In the genomic region with DNA sequence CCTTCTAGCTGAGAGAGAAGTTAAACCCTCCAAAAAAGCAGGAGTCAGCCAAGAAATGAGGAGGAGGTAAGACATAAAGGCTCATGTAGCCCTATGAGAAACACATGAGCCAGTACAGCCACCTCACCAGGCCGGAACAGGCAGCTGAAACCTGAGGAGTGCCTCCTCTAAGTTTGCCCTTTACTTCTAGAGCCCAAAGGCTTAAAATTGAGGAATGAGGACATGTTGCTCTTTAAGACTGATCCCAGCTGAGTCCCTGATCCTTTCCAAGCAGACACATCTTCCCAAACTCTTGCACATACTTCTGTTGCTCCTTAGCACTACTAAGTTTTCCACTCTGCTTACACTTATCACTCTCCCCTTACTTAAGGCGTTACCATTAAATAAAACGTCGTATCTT, we compare ENCODE assay signal across 16 cellular contexts.
A peak's percentile ranks its signal among the peaks of the same experiment; 100 is the strongest.
DNase-seq lines count a peak whose midpoint lies in the region; ATAC-seq and TF ChIP-seq lines count a peak whose summit lies in the region.
"Had no signal": no experiment of that assay in that cellular context is flagged by ENCODE, and none has a peak within 500 bp of the region (broad histone marks: within the 10 kb centered on the region; RNA-seq: fewer than 3 reads in every experiment).

No MANE protein-coding gene starts in this region.

- TF ChIP-seq POLR2A in esophagus muscularis mucosa (IDR thresholded peaks at IDR 0.05; ENCODE audit: low read depth): no peak

- H3K4me1 ChIP-seq in right atrium auricular region (peaks cover 0 to 61% of the 10 kb centered on the region in 2 donors), esophagus muscularis mucosa (peaks cover 53 to 96% (median 92%) of the 10 kb centered on the region in 4 donors), muscle layer of colon (ENCODE audit: insufficient read depth, low read length) (peaks cover 21% of the 10 kb centered on the region)

- 50% methylated on average over 4 of the region's 4 CpGs for WGBS in esophagus muscularis mucosa

- H3K36me3 Mint-ChIP-seq in type B pancreatic cell: peaks cover 45% of the 10 kb centered on the region
- peaks cover 2% of the 10 kb centered on the region for H3K36me3 Mint-ChIP-seq in T-helper 17 cell (ENCODE audit: low read depth)
- H3K36me3 Mint-ChIP-seq: natural killer cell treated with Interleukin-12 subunit alpha and Interleukin-12 subunit beta and Interleukin-15 and Interleukin-18, amount 100 ng/mL, for 72 hours had no signal

- TF ChIP-seq CTCF in right atrium auricular region (IDR thresholded peaks at IDR 0.05) (no peak), esophagus muscularis mucosa (IDR thresholded peaks at IDR 0.05) (no peak), type B pancreatic cell (conservative IDR thresholded peaks at IDR 0.05) (no peak)

- no peak for TF ChIP-seq EP300 in esophagus muscularis mucosa (IDR thresholded peaks at IDR 0.05)

- intact Hi-C loops in Right ventricle myocardium superior (cut with DNase I) (no loop called here), esophagus muscularis mucosa (cut with DNase I) (no loop called here)

- H3K27me3 Mint-ChIP-seq in type B pancreatic cell (no peaks in the 10 kb centered on the region), T-helper 17 cell (peaks cover 26% of the 10 kb centered on the region)

- no peaks in the 10 kb centered on the region for H3K27me3 ChIP-seq in right atrium auricular region
- no peaks in the 10 kb centered on the region for H3K27me3 ChIP-seq in esophagus muscularis mucosa
- H3K27me3 ChIP-seq in muscle layer of colon (ENCODE audit: control insufficient read depth in 1 of 2, insufficient read depth in 2 of 2, low read length in 2 of 2): no peaks in the 10 kb centered on the region
- H3K27me3 ChIP-seq: heart right ventricle had no signal

- H3K27ac ChIP-seq in right atrium auricular region: no peak overlapping the region
- peak overlapping the region; percentile 64 to 71 (median 66) for H3K27ac ChIP-seq in esophagus muscularis mucosa (replicated peaks in 1 of 4)
- peak overlapping the region; percentile 32 for H3K27ac ChIP-seq in muscle layer of colon (ENCODE audit: low read depth, low read length)

- no peak overlapping the region for H3K4me3 ChIP-seq in right atrium auricular region
- peak overlapping the region; percentile 8 to 27 (median 18) for H3K4me3 ChIP-seq in esophagus muscularis mucosa
- no peak overlapping the region for H3K4me3 ChIP-seq in muscle layer of colon (ENCODE audit: low read depth in 1 of 2, low read length in 2 of 2)
- H3K4me3 ChIP-seq: heart right ventricle had no signal

- H3K4me3 Mint-ChIP-seq in type B pancreatic cell: peak overlapping the region; percentile 49
- H3K4me3 Mint-ChIP-seq in T-helper 17 cell: no peak overlapping the region
- H3K4me3 Mint-ChIP-seq: activated B cell treated with CpG ODN at 0.5 μM for 24 hours; activated T-cell treated with anti-CD3 and anti-CD28 coated beads, Interleukin-2, amount 50 U/mL, for 72 hours; natural killer cell treated with Interleukin-12 subunit alpha and Interleukin-12 subunit beta and Interleukin-15 and Interleukin-18, amount 100 ng/mL, for 72 hours had no signal

- H3K9me3 ChIP-seq in right atrium auricular region (no peaks in the 10 kb centered on the region), esophagus muscularis mucosa (no peaks in the 10 kb centered on the region), muscle layer of colon (ENCODE audit: low read length) (no peaks in the 10 kb centered on the region), T-helper 17 cell (ENCODE audit: control insufficient read depth, low read length, poor library complexity, severe bottlenecking) (no peaks in the 10 kb centered on the region)
- H3K9me3 ChIP-seq: heart right ventricle had no signal

- H3K4me1 Mint-ChIP-seq in type B pancreatic cell (ENCODE audit: unreplicated experiment) (peaks cover 17% of the 10 kb centered on the region), T-helper 17 cell (no peaks in the 10 kb centered on the region)

- peak; percentile 45 for ATAC-seq in Right ventricle myocardium superior (ENCODE audit: poor library complexity)
- ATAC-seq in T-helper 17 cell: no peak
- ATAC-seq: activated T-cell treated with anti-CD3 and anti-CD28 coated beads, Interleukin-2, amount 50 U/mL, for 72 hours; natural killer cell treated with Interleukin-12 subunit alpha and Interleukin-12 subunit beta and Interleukin-15 and Interleukin-18, amount 100 ng/mL, for 72 hours had no signal

- no peak for DNase-seq in Right ventricle myocardium superior
- no peak for DNase-seq in right atrium auricular region (ENCODE audit: low spot score)
- no peak for DNase-seq in esophagus muscularis mucosa (ENCODE audit: extremely low spot score)
- DNase-seq in type B pancreatic cell (ENCODE audit: extremely low spot score, unreplicated experiment): no peak
- no peak for DNase-seq in activated naive CD4-positive, alpha-beta T cell treated with anti-CD3 and anti-CD28 coated beads, Interleukin-2, amount 50 U/mL, for 16 hours
- no peak for DNase-seq in T-helper 17 cell
- no peak for DNase-seq in activated gamma-delta T cell (lab: John Stamatoyannopoulos, UW)
- DNase-seq: activated B cell treated with CpG ODN at 0.5 μM for 24 hours; activated T-cell treated with anti-CD3 and anti-CD28 coated beads, Interleukin-2, amount 50 U/mL, for 72 hours; DND-41; heart right ventricle; NCI-H510A; SHP77 treated with DMSO at 0.1 percent for 48 hours; stimulated activated naive CD4-positive, alpha-beta T cell treated with Interleukin-2 at 50 U/mL for 16 hours had no signal

- no peak overlapping the region for H3K9ac ChIP-seq in muscle layer of colon (ENCODE audit: low read length)

- no peaks in the 10 kb centered on the region for H3K9me3 Mint-ChIP-seq in type B pancreatic cell
- H3K9me3 Mint-ChIP-seq: activated B cell treated with CpG ODN at 0.5 μM for 24 hours; activated T-cell treated with anti-CD3 and anti-CD28 coated beads, Interleukin-2, amount 50 U/mL, for 72 hours had no signal

- peaks cover 41% of the 10 kb centered on the region for H3K36me3 ChIP-seq in right atrium auricular region
- H3K36me3 ChIP-seq in esophagus muscularis mucosa: peaks cover 7 to 46% (median 28%) of the 10 kb centered on the region in 4 donors
- peaks cover 20% of the 10 kb centered on the region for H3K36me3 ChIP-seq in muscle layer of colon (ENCODE audit: insufficient read depth, low read length)

- peak overlapping the region; percentile 37 for H3K27ac Mint-ChIP-seq in type B pancreatic cell
- H3K27ac Mint-ChIP-seq in T-helper 17 cell: no peak overlapping the region
- H3K27ac Mint-ChIP-seq: activated B cell treated with CpG ODN at 0.5 μM for 24 hours; activated T-cell treated with anti-CD3 and anti-CD28 coated beads, Interleukin-2, amount 50 U/mL, for 72 hours; natural killer cell treated with Interleukin-12 subunit alpha and Interleukin-12 subunit beta and Interleukin-15 and Interleukin-18, amount 100 ng/mL, for 72 hours had no signal

Comparison
In these comparisons a context has a peak if more than half of its experiments do, and no peak if none do; other contexts are left out.
1. H3K27ac ChIP-seq: peak in esophagus muscularis mucosa (4 of 4) and muscle layer of colon (single experiment); none in right atrium auricular region (0 of 2).
2. H3K4me3 ChIP-seq: peak in esophagus muscularis mucosa (4 of 4); none in right atrium auricular region (0 of 2) and muscle layer of colon (0 of 2).